12 cellular contexts compared by ENCODE assay signal in the genomic region with DNA sequence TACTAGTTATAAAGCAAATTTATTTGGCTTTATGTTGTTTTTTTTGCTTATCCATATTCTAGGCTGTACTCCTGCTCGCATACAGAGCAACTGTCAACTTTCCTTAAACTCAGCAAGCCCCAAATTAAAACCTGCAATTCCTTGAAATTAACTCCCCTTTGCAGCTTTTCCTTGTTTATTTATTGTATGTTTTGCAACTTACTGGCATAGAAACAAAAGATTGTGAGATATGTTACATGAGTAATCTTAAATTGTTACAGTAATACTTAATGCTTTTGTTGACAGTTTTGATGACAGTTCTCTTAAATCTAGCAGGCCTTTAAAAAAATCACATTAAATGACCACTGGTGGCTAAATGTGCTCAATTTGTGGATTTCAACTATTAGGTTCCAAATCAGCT. TPM values are rescaled to one million over a fixed set of nuclear protein-coding genes. Genes with fewer than 3 reads are reported as not detected.
DNase-seq lines count a peak whose midpoint lies in the region; ATAC-seq, FAIRE-seq and TF ChIP-seq lines count a peak whose summit lies in the region.
"Had no signal": no experiment of that assay in that cellular context is flagged by ENCODE, and none has a peak within 500 bp of the region (broad histone marks: within the 10 kb centered on the region; RNA-seq: fewer than 3 reads in every experiment).

No MANE protein-coding gene starts in this region.

- H3K27me3 Mint-ChIP-seq in activated naive CD4-positive, alpha-beta T cell treated with anti-CD3 and anti-CD28 coated beads, Interleukin-2, amount 50 U/mL, for 24 hours, result no peaks in the 10 kb centered on the region
- no peaks in the 10 kb centered on the region for H3K27me3 Mint-ChIP-seq in activated naive CD8-positive, alpha-beta T cell
- peaks cover 23 to 52% (median 34%) of the 10 kb centered on the region in 3 donors for H3K27me3 Mint-ChIP-seq in immature natural killer cell (ENCODE audit: low read depth in 3 of 3)

- H3K27me3 ChIP-seq in thoracic aorta (replicated peaks; ENCODE audit: insufficient read depth), result no peaks in the 10 kb centered on the region

- FAIRE-seq in urothelium cell line (lab: Jason Lieb, UNC), result no peak

- no peaks in the 10 kb centered on the region for H3K9me3 ChIP-seq in thoracic aorta

- peak overlapping the region; percentile 44 for H3K4me3 ChIP-seq in thoracic aorta

- peaks cover 14 to 31% of the 10 kb centered on the region in 2 donors for H3K4me1 ChIP-seq in thoracic aorta (ENCODE audit: control insufficient read depth in 1 of 2, low read depth in 2 of 2)

- peak overlapping the region; percentile 35 for H3K27ac Mint-ChIP-seq in activated naive CD4-positive, alpha-beta T cell treated with anti-CD3 and anti-CD28 coated beads, Interleukin-2, amount 50 U/mL, for 24 hours
- peak overlapping the region; percentile 58 for H3K27ac Mint-ChIP-seq in activated naive CD8-positive, alpha-beta T cell
- peak overlapping the region; percentile 60 to 100 (median 74) for H3K27ac Mint-ChIP-seq in immature natural killer cell

- DNase-seq in activated naive CD4-positive, alpha-beta T cell treated with anti-CD3 and anti-CD28 coated beads, Interleukin-2, amount 50 U/mL, for 16 hours, result no peak
- DNase-seq in immature natural killer cell, result no peak
- DNase-seq in thoracic aorta (ENCODE audit: low spot score), result no peak
- no peak for DNase-seq in urothelium cell line (ENCODE audit: low spot score)
- DNase-seq in RKO (ENCODE audit: low spot score), result no peak
- DNase-seq: hypothalamus, NCI-H2081, SIG-M5 had no signal

- no peak overlapping the region for H3K27ac ChIP-seq in thoracic aorta

- peaks cover 21% of the 10 kb centered on the region for H3K36me3 ChIP-seq in thoracic aorta

- ATAC-seq in thoracic aorta (ENCODE audit: insufficient number of reproducible peaks, low FRiP score, low read depth) (no peak), HG02885 (IDR thresholded peaks at IDR 0.05; ENCODE audit: poor library complexity, unreplicated experiment) (no peak)

- no peak for TF ChIP-seq CTCF in thoracic aorta (IDR thresholded peaks at IDR 0.05)

- H3K9me3 Mint-ChIP-seq in activated naive CD4-positive, alpha-beta T cell treated with anti-CD3 and anti-CD28 coated beads, Interleukin-2, amount 50 U/mL, for 24 hours, result no peaks in the 10 kb centered on the region
- no peaks in the 10 kb centered on the region for H3K9me3 Mint-ChIP-seq in activated naive CD8-positive, alpha-beta T cell (ENCODE audit: low read depth)
- peaks cover 0 to 2% (median 0%) of the 10 kb centered on the region in 6 donors for H3K9me3 Mint-ChIP-seq in immature natural killer cell
- H3K9me3 Mint-ChIP-seq: neural crest cell had no signal

- H3K4me1 Mint-ChIP-seq in activated naive CD4-positive, alpha-beta T cell treated with anti-CD3 and anti-CD28 coated beads, Interleukin-2, amount 50 U/mL, for 24 hours, result peaks cover 34% of the 10 kb centered on the region
- peaks cover 41% of the 10 kb centered on the region for H3K4me1 Mint-ChIP-seq in activated naive CD8-positive, alpha-beta T cell (ENCODE audit: low read depth)
- peaks cover 75 to 83% of the 10 kb centered on the region in 2 donors for H3K4me1 Mint-ChIP-seq in immature natural killer cell

- peak overlapping the region; percentile 99 for H3K4me3 Mint-ChIP-seq in activated naive CD4-positive, alpha-beta T cell treated with anti-CD3 and anti-CD28 coated beads, Interleukin-2, amount 50 U/mL, for 24 hours
- H3K4me3 Mint-ChIP-seq in activated naive CD8-positive, alpha-beta T cell, result peak overlapping the region; percentile 97
- H3K4me3 Mint-ChIP-seq in immature natural killer cell, result peak overlapping the region; percentile 42 to 100 (median 71)

- H3K36me3 Mint-ChIP-seq in activated naive CD4-positive, alpha-beta T cell treated with anti-CD3 and anti-CD28 coated beads, Interleukin-2, amount 50 U/mL, for 24 hours, result peaks cover 22% of the 10 kb centered on the region
- peaks cover 15% of the 10 kb centered on the region for H3K36me3 Mint-ChIP-seq in activated naive CD8-positive, alpha-beta T cell
- H3K36me3 Mint-ChIP-seq in immature natural killer cell, result peaks cover 7 to 48% (median 26%) of the 10 kb centered on the region in 3 donors

RNA-seq across cellular contexts. Expression of gene DDX3X, which starts 4.5 kb away (rescaled TPM):
- 100 to 1,000 TPM; 113 to 214 (median 160) TPM for polyA plus RNA-seq in immature natural killer cell
- total RNA-seq in thoracic aorta, result 100 to 1,000 TPM; 172 to 320 TPM
